Comparison of ENCODE assay signal across 1 cellular context in the genomic region with DNA sequence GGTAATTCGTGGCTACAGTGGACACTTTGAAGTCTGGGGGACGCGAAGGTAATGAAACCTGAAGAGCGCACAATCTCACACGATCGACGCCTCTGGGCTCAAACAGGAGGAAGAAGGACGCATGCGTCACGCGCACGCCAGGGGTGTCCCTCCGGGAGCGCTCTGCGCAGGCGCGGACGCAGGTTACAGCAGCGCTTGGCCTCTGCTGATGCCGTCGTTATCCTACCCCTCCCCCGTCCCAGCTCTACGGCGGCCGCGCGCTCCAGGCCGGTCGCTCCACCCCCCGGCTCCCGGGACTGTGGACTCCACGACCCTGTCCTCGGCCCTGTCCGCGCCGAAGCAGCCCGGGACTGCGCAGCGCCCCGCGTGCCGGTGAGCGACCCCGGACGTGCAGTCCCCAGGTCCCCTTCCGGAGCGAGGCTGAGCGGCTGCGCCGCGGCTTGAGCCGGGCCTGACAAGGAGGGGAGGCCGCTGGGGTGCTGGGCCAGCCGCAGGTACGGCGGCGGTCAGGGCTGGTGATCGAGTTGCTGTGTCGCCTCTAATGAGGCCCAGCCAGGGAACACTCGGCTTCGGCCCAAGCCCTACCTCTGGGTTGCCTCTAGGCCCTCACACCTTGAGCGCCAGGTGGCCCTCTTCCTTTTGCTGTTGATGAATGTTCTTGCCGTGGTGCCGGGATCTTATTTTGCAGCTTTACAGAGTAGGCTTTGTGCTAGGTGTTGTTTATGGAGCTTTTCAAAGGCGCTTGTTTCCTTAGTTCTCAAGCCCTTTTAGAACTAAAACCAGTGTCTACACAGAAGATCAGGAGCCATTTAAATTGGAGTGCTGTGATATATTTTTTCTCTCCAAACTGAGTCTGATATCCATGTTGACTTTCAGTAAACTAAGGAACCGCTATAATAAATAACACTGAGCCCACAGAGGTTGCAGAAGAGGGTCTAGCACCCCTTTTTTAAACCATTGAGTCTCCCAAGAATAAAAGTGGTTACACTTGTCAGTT.
TF ChIP-seq lines count a peak whose summit lies in the region.

TSS of gene TMEM106B (plus strand) at position 241 of the 997 bp plus-strand sequence. CDS start 3,517 bp downstream, outside the sequence.

TF ChIP-seq in K562, 482 proteins besides CTCF, POLR2A, EP300 and RAD21 (continued from another document and continues in another):
- TF ChIP-seq, protein P1, sequence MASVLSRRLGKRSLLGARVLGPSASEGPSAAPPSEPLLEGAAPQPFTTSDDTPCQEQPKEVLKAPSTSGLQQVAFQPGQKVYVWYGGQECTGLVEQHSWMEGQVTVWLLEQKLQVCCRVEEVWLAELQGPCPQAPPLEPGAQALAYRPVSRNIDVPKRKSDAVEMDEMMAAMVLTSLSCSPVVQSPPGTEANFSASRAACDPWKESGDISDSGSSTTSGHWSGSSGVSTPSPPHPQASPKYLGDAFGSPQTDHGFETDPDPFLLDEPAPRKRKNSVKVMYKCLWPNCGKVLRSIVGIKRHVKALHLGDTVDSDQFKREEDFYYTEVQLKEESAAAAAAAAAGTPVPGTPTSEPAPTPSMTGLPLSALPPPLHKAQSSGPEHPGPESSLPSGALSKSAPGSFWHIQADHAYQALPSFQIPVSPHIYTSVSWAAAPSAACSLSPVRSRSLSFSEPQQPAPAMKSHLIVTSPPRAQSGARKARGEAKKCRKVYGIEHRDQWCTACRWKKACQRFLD (CRISPR knock-in tag; IDR thresholded peaks at IDR 0.05) = peak; percentile 76
- TF ChIP-seq STAT5A (IDR thresholded peaks at IDR 0.05; ENCODE audit: borderline replicate concordance, low read length) (peak; percentile 8; the same call in 1 of the 2 replicates), ZNF785 (CRISPR knock-in tag; IDR thresholded peaks at IDR 0.05) (no peak), MIER1 (IDR thresholded peaks at IDR 0.05; ENCODE audit: low read depth) (no peak), ZNF717 (CRISPR knock-in tag; IDR thresholded peaks at IDR 0.05) (no peak), TAL1 (IDR thresholded peaks at IDR 0.05) (no peak), RHOXF2B (CRISPR knock-in tag; conservative IDR thresholded peaks at IDR 0.05) (no peak), ZNF197 (CRISPR knock-in tag; IDR thresholded peaks at IDR 0.05; ENCODE audit: low read depth) (no peak), CGGBP1 (CRISPR knock-in tag; IDR thresholded peaks at IDR 0.05) (no peak), U2AF1 (optimal IDR thresholded peaks at IDR 0.05; ENCODE audit: low read depth, low read length) (peak; percentile 38), ZKSCAN8 (CRISPR knock-in tag; IDR thresholded peaks at IDR 0.05) (no peak), TBP (optimal IDR thresholded peaks at IDR 0.05; ENCODE audit: low read depth, low read length) (peak; percentile 64), SMAD1 (IDR thresholded peaks at IDR 0.05; ENCODE audit: low read depth, low read length, partially characterized antibody) (peak; percentile 57), ARID2 (IDR thresholded peaks at IDR 0.05) (no peak), GATA2 (CRISPR knock-in tag; IDR thresholded peaks at IDR 0.05) (peak; percentile 90), ZNF408 (CRISPR knock-in tag; IDR thresholded peaks at IDR 0.05; ENCODE audit: low read depth) (no peak), PHTF2 (CRISPR knock-in tag; IDR thresholded peaks at IDR 0.05) (no peak), ZNF282 (CRISPR knock-in tag; IDR thresholded peaks at IDR 0.05) (peak; percentile 26; the same call in 1 of the 2 replicates), ZZZ3 (IDR thresholded peaks at IDR 0.05) (no peak), ZNF696 (CRISPR knock-in tag; conservative IDR thresholded peaks at IDR 0.05) (no peak), NUFIP1 (IDR thresholded peaks at IDR 0.05; ENCODE audit: partially characterized antibody) (no peak), POLR2B (IDR thresholded peaks at IDR 0.05; ENCODE audit: low read depth, partially characterized antibody) (peak; percentile 78), ZNF561 (CRISPR knock-in tag; conservative IDR thresholded peaks at IDR 0.05) (no peak), CC2D1A (IDR thresholded peaks at IDR 0.05) (no peak), HMGN3 (IDR thresholded peaks at IDR 0.05; ENCODE audit: borderline replicate concordance, extremely low read depth, insufficient read length, low read depth, low read length) (peak; percentile 75), NCOA1 (IDR thresholded peaks at IDR 0.05; ENCODE audit: low read depth) (no peak), TSC22D4 (tag; IDR thresholded peaks at IDR 0.05) (no peak), XRCC5 (IDR thresholded peaks at IDR 0.05; ENCODE audit: low read depth, low read length) (no peak), MCM2 (IDR thresholded peaks at IDR 0.05; ENCODE audit: low read depth) (no peak), RBM25 (IDR thresholded peaks at IDR 0.05; ENCODE audit: low read depth, low read length, severe bottlenecking) (no peak), ZNF644 (tag; IDR thresholded peaks at IDR 0.05; ENCODE audit: low read depth) (no peak), SRSF9 (IDR thresholded peaks at IDR 0.05; ENCODE audit: borderline replicate concordance, low read depth, low read length) (no peak), SRSF3 (IDR thresholded peaks at IDR 0.05; ENCODE audit: insufficient read depth, low read length) (no peak), STAT5B (CRISPR knock-in tag; IDR thresholded peaks at IDR 0.05) (no peak), SMARCA4 (IDR thresholded peaks at IDR 0.05) (no peak), NFIC (IDR thresholded peaks at IDR 0.05) (peak; percentile 50; the same call in 1 of the 2 replicates), KDM1A (IDR thresholded peaks at IDR 0.05) (no peak), SFPQ (IDR thresholded peaks at IDR 0.05; ENCODE audit: low read depth, low read length) (no peak), ZNF695 (CRISPR knock-in tag; IDR thresholded peaks at IDR 0.05) (no peak), ZNF124 (CRISPR knock-in tag; IDR thresholded peaks at IDR 0.05) (no peak; the same call in 1 of the 2 replicates)
- TF ChIP-seq, protein P2, sequence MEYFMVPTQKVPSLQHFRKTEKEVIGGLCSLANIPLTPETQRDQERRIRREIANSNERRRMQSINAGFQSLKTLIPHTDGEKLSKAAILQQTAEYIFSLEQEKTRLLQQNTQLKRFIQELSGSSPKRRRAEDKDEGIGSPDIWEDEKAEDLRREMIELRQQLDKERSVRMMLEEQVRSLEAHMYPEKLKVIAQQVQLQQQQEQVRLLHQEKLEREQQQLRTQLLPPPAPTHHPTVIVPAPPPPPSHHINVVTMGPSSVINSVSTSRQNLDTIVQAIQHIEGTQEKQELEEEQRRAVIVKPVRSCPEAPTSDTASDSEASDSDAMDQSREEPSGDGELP (CRISPR knock-in tag; IDR thresholded peaks at IDR 0.05; ENCODE audit: borderline replicate concordance) = peak; percentile 57; the same call in 1 of the 2 replicates
- TF ChIP-seq, protein P3, sequence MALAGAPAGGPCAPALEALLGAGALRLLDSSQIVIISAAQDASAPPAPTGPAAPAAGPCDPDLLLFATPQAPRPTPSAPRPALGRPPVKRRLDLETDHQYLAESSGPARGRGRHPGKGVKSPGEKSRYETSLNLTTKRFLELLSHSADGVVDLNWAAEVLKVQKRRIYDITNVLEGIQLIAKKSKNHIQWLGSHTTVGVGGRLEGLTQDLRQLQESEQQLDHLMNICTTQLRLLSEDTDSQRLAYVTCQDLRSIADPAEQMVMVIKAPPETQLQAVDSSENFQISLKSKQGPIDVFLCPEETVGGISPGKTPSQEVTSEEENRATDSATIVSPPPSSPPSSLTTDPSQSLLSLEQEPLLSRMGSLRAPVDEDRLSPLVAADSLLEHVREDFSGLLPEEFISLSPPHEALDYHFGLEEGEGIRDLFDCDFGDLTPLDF (CRISPR knock-in tag; IDR thresholded peaks at IDR 0.05) = peak; percentile 67; the same call in 1 of the 2 replicates
- TF ChIP-seq, protein P4, sequence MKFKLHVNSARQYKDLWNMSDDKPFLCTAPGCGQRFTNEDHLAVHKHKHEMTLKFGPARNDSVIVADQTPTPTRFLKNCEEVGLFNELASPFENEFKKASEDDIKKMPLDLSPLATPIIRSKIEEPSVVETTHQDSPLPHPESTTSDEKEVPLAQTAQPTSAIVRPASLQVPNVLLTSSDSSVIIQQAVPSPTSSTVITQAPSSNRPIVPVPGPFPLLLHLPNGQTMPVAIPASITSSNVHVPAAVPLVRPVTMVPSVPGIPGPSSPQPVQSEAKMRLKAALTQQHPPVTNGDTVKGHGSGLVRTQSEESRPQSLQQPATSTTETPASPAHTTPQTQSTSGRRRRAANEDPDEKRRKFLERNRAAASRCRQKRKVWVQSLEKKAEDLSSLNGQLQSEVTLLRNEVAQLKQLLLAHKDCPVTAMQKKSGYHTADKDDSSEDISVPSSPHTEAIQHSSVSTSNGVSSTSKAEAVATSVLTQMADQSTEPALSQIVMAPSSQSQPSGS (CRISPR knock-in tag; IDR thresholded peaks at IDR 0.05) = no peak
- TF ChIP-seq, protein P5, sequence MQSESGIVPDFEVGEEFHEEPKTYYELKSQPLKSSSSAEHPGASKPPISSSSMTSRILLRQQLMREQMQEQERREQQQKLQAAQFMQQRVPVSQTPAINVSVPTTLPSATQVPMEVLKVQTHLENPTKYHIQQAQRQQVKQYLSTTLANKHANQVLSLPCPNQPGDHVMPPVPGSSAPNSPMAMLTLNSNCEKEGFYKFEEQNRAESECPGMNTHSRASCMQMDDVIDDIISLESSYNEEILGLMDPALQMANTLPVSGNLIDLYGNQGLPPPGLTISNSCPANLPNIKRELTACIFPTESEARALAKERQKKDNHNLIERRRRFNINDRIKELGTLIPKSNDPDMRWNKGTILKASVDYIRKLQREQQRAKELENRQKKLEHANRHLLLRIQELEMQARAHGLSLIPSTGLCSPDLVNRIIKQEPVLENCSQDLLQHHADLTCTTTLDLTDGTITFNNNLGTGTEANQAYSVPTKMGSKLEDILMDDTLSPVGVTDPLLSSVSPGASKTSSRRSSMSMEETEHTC (IDR thresholded peaks at IDR 0.05) = peak; percentile 41; the same call in 1 of the 2 replicates
- TF ChIP-seq, protein P6, sequence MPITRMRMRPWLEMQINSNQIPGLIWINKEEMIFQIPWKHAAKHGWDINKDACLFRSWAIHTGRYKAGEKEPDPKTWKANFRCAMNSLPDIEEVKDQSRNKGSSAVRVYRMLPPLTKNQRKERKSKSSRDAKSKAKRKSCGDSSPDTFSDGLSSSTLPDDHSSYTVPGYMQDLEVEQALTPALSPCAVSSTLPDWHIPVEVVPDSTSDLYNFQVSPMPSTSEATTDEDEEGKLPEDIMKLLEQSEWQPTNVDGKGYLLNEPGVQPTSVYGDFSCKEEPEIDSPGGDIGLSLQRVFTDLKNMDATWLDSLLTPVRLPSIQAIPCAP (CRISPR knock-in tag; IDR thresholded peaks at IDR 0.05; ENCODE audit: borderline replicate concordance) = peak; percentile 63; the same call in 1 of the 2 replicates
- TF ChIP-seq, protein P7, sequence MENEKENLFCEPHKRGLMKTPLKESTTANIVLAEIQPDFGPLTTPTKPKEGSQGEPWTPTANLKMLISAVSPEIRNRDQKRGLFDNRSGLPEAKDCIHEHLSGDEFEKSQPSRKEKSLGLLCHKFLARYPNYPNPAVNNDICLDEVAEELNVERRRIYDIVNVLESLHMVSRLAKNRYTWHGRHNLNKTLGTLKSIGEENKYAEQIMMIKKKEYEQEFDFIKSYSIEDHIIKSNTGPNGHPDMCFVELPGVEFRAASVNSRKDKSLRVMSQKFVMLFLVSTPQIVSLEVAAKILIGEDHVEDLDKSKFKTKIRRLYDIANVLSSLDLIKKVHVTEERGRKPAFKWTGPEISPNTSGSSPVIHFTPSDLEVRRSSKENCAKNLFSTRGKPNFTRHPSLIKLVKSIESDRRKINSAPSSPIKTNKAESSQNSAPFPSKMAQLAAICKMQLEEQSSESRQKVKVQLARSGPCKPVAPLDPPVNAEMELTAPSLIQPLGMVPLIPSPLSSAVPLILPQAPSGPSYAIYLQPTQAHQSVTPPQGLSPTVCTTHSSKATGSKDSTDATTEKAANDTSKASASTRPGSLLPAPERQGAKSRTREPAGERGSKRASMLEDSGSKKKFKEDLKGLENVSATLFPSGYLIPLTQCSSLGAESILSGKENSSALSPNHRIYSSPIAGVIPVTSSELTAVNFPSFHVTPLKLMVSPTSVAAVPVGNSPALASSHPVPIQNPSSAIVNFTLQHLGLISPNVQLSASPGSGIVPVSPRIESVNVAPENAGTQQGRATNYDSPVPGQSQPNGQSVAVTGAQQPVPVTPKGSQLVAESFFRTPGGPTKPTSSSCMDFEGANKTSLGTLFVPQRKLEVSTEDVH (IDR thresholded peaks at IDR 0.05; ENCODE audit: low read depth, partially characterized antibody) = no peak
- TF ChIP-seq, protein P8, sequence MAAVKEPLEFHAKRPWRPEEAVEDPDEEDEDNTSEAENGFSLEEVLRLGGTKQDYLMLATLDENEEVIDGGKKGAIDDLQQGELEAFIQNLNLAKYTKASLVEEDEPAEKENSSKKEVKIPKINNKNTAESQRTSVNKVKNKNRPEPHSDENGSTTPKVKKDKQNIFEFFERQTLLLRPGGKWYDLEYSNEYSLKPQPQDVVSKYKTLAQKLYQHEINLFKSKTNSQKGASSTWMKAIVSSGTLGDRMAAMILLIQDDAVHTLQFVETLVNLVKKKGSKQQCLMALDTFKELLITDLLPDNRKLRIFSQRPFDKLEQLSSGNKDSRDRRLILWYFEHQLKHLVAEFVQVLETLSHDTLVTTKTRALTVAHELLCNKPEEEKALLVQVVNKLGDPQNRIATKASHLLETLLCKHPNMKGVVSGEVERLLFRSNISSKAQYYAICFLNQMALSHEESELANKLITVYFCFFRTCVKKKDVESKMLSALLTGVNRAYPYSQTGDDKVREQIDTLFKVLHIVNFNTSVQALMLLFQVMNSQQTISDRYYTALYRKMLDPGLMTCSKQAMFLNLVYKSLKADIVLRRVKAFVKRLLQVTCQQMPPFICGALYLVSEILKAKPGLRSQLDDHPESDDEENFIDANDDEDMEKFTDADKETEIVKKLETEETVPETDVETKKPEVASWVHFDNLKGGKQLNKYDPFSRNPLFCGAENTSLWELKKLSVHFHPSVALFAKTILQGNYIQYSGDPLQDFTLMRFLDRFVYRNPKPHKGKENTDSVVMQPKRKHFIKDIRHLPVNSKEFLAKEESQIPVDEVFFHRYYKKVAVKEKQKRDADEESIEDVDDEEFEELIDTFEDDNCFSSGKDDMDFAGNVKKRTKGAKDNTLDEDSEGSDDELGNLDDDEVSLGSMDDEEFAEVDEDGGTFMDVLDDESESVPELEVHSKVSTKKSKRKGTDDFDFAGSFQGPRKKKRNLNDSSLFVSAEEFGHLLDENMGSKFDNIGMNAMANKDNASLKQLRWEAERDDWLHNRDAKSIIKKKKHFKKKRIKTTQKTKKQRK (IDR thresholded peaks at IDR 0.05; ENCODE audit: borderline replicate concordance, low read depth, low read length) = no peak
